In genomic region chr12:108284163-108284562, GRCh38 we compare ENCODE assay signal across 3 cellular contexts.
TF ChIP-seq lines count a peak whose summit lies in the region.

No MANE protein-coding gene starts in this region.

TF ChIP-seq in GM23338, 12 proteins besides CTCF, POLR2A, EP300 and RAD21 (continues in another document):
- TF ChIP-seq ETS1 (IDR thresholded peaks at IDR 0.05) (no peak), CREB1 (CRISPR knock-in tag; IDR thresholded peaks at IDR 0.05; ENCODE audit: low read depth) (no peak), ZNF114 (CRISPR knock-in tag; IDR thresholded peaks at IDR 0.05) (no peak), EZH2phosphoT487 (IDR thresholded peaks at IDR 0.05; ENCODE audit: unreplicated experiment) (no peak), JUNB (IDR thresholded peaks at IDR 0.05; ENCODE audit: unreplicated experiment) (no peak), NANOG (IDR thresholded peaks at IDR 0.05; ENCODE audit: borderline replicate concordance) (no peak), STAT1 (IDR thresholded peaks at IDR 0.05; ENCODE audit: unreplicated experiment) (no peak)

TF ChIP-seq in H1, 55 proteins besides CTCF, POLR2A, EP300 and RAD21:
- TF ChIP-seq CHD7 (IDR thresholded peaks at IDR 0.05; ENCODE audit: insufficient replicate concordance, low read length): no peak
- no peak for TF ChIP-seq ATF3 (IDR thresholded peaks at IDR 0.05; ENCODE audit: insufficient read depth, low read depth, low read length)
- no peak for TF ChIP-seq RNF2 (IDR thresholded peaks at IDR 0.05; ENCODE audit: borderline replicate concordance, low read depth, low read length, missing control alignments, poor library complexity, severe bottlenecking)
- TF ChIP-seq MAX (IDR thresholded peaks at IDR 0.05): no peak

TF ChIP-seq in GM12891, 5 proteins besides CTCF, POLR2A, EP300 and RAD21:
- no peak for TF ChIP-seq PAX5 (IDR thresholded peaks at IDR 0.05; ENCODE audit: insufficient read depth, low read length, severe bottlenecking)
- no peak for TF ChIP-seq POLR2AphosphoS5 (IDR thresholded peaks at IDR 0.05; ENCODE audit: low read depth, low read length)
- no peak for TF ChIP-seq POU2F2 (IDR thresholded peaks at IDR 0.05; ENCODE audit: low read depth, low read length)
- TF ChIP-seq SPI1 (IDR thresholded peaks at IDR 0.05; ENCODE audit: low read depth, low read length): no peak
- TF ChIP-seq TAF1 (IDR thresholded peaks at IDR 0.05; ENCODE audit: low read depth, low read length): no peak
